In genomic region chr17:5049314-5049819, GRCh38 we compare ENCODE assay signal across 9 cellular contexts. TPM values are rescaled to one million over a fixed set of nuclear protein-coding genes. Genes with fewer than 3 reads are reported as not detected.
DNase-seq lines count a peak whose midpoint lies in the region; ATAC-seq lines count a peak whose summit lies in the region.
"Had no signal": no experiment of that assay in that cellular context is flagged by ENCODE, and none has a peak within 500 bp of the region (broad histone marks: within the 10 kb centered on the region; RNA-seq: fewer than 3 reads in every experiment).

No MANE protein-coding gene starts in this region.

- H3K27me3 Mint-ChIP-seq in activated T-helper 2 cell treated with anti-CD3 and anti-CD28 coated beads, Interferon-gamma antibody, Interleukin-2, Interleukin-4, amounts not matched to agents 10 μg/mL and 5 μg/mL and 100 μg/mL, durations not matched to agents 14 hours and 24 hours and 36 hours (ENCODE audit: low read depth): no peaks in the 10 kb centered on the region

- ATAC-seq in GM18868 (IDR thresholded peaks at IDR 0.05; ENCODE audit: unreplicated experiment) (no peak), HG02571 (IDR thresholded peaks at IDR 0.05; ENCODE audit: unreplicated experiment) (no peak)

- peaks cover 5% of the 10 kb centered on the region for H3K36me3 Mint-ChIP-seq in activated T-helper 2 cell treated with anti-CD3 and anti-CD28 coated beads, Interferon-gamma antibody, Interleukin-2, Interleukin-4, amounts not matched to agents 10 μg/mL and 5 μg/mL and 100 μg/mL, durations not matched to agents 14 hours and 24 hours and 36 hours (ENCODE audit: low read depth)

- no peaks in the 10 kb centered on the region for H3K9me3 Mint-ChIP-seq in activated T-helper 2 cell treated with anti-CD3 and anti-CD28 coated beads, Interferon-gamma antibody, Interleukin-2, Interleukin-4, amounts not matched to agents 10 μg/mL and 5 μg/mL and 100 μg/mL, durations not matched to agents 14 hours and 24 hours and 36 hours

- DNase-seq in NAMALWA (ENCODE audit: low spot score): peak; percentile 16
- peak; percentile 32 for DNase-seq in activated T-helper 2 cell treated with anti-CD3 and anti-CD28 coated beads, Interferon-gamma antibody, Interleukin-2, Interleukin-4, amounts not matched to agents 10 μg/mL and 5 μg/mL and 100 μg/mL, durations not matched to agents 14 hours and 24 hours and 36 hours (ENCODE audit: low spot score)
- peak; percentile 26 for DNase-seq in kidney tubule cell (ENCODE audit: low spot score)
- DNase-seq in stimulated activated CD8-positive, alpha-beta memory T cell treated with anti-CD3 and anti-CD28 coated beads, Interleukin-7, amount 100 ng/mL, for 4 hours (ENCODE audit: low read depth in 2 of 2): peak; percentile 14 to 47
- DNase-seq in retina: no peak
- DNase-seq in DMS79 (lab: John Stamatoyannopoulos, UW): no peak
- DNase-seq: caudate nucleus had no signal

- intact Hi-C loops in activated T-helper 2 cell treated with anti-CD3 and anti-CD28 coated beads, Interferon-gamma antibody, Interleukin-2, Interleukin-4, amounts not matched to agents 10 μg/mL and 5 μg/mL and 100 μg/mL, durations not matched to agents 14 hours and 24 hours and 36 hours (cut with micrococcal nuclease): no loop called here

- H3K27ac Mint-ChIP-seq in activated T-helper 2 cell treated with anti-CD3 and anti-CD28 coated beads, Interferon-gamma antibody, Interleukin-2, Interleukin-4, amounts not matched to agents 10 μg/mL and 5 μg/mL and 100 μg/mL, durations not matched to agents 14 hours and 24 hours and 36 hours: peak overlapping the region; percentile 72

- peaks cover 21% of the 10 kb centered on the region for H3K4me1 Mint-ChIP-seq in activated T-helper 2 cell treated with anti-CD3 and anti-CD28 coated beads, Interferon-gamma antibody, Interleukin-2, Interleukin-4, amounts not matched to agents 10 μg/mL and 5 μg/mL and 100 μg/mL, durations not matched to agents 14 hours and 24 hours and 36 hours (ENCODE audit: low read depth)

- no peak overlapping the region for H3K4me3 Mint-ChIP-seq in activated T-helper 2 cell treated with anti-CD3 and anti-CD28 coated beads, Interferon-gamma antibody, Interleukin-2, Interleukin-4, amounts not matched to agents 10 μg/mL and 5 μg/mL and 100 μg/mL, durations not matched to agents 14 hours and 24 hours and 36 hours (ENCODE audit: low read depth)

RNA-seq across cellular contexts. Expression of gene SLC52A1, which starts 14.1 kb away (rescaled TPM):
- 0.14 TPM in 2 replicates for total RNA-seq in activated T-helper 2 cell treated with anti-CD3 and anti-CD28 coated beads, Interferon-gamma antibody, Interleukin-2, Interleukin-4, amounts not matched to agents 10 μg/mL and 5 μg/mL and 100 μg/mL, durations not matched to agents 14 hours and 24 hours and 36 hours

RNA-seq across cellular contexts. Expression of gene ZFP3, which starts 28.9 kb away (rescaled TPM):
- total RNA-seq in activated T-helper 2 cell treated with anti-CD3 and anti-CD28 coated beads, Interferon-gamma antibody, Interleukin-2, Interleukin-4, amounts not matched to agents 10 μg/mL and 5 μg/mL and 100 μg/mL, durations not matched to agents 14 hours and 24 hours and 36 hours: 1.4 and 1.9 TPM in 2 replicates

RNA-seq across cellular contexts. Expression of gene KIF1C, which starts 51.6 kb away (rescaled TPM):
- 51.0 and 51.4 TPM in 2 replicates for total RNA-seq in activated T-helper 2 cell treated with anti-CD3 and anti-CD28 coated beads, Interferon-gamma antibody, Interleukin-2, Interleukin-4, amounts not matched to agents 10 μg/mL and 5 μg/mL and 100 μg/mL, durations not matched to agents 14 hours and 24 hours and 36 hours

RNA-seq across cellular contexts. Expression of gene INCA1, which starts 52.0 kb away (rescaled TPM):
- total RNA-seq in activated T-helper 2 cell treated with anti-CD3 and anti-CD28 coated beads, Interferon-gamma antibody, Interleukin-2, Interleukin-4, amounts not matched to agents 10 μg/mL and 5 μg/mL and 100 μg/mL, durations not matched to agents 14 hours and 24 hours and 36 hours: 0.43 and 0.53 TPM in 2 replicates

Comparison
In these comparisons a context has a peak if more than half of its experiments do, and no peak if none do; other contexts are left out.
1. DNase-seq: peak in NAMALWA (single experiment), activated T-helper 2 cell treated with anti-CD3 and anti-CD28 coated beads, Interferon-gamma antibody, Interleukin-2, Interleukin-4, amounts not matched to agents 10 μg/mL and 5 μg/mL and 100 μg/mL, durations not matched to agents 14 hours and 24 hours and 36 hours (single experiment), kidney tubule cell (single experiment) and stimulated activated CD8-positive, alpha-beta memory T cell treated with anti-CD3 and anti-CD28 coated beads, Interleukin-7, amount 100 ng/mL, for 4 hours (2 of 2); none in retina (single experiment) and DMS79 (single experiment).